ENCODE assay signal across 1 cellular context in genomic region chr14:73785336-73785833, GRCh38.
TF ChIP-seq lines count a peak whose summit lies in the region.

No MANE protein-coding gene starts in this region.

TF ChIP-seq in HEK293, 187 proteins besides CTCF, POLR2A, EP300 and RAD21 (continued from another document and continues in another):
- TF ChIP-seq PRDM2 (tag by site-specific recombination; IDR thresholded peaks at IDR 0.05; ENCODE audit: borderline replicate concordance): no peak
- no peak for TF ChIP-seq ZNF664 (tag by site-specific recombination; IDR thresholded peaks at IDR 0.05)
- no peak for TF ChIP-seq ZNF529 (tag by site-specific recombination; IDR thresholded peaks at IDR 0.05; ENCODE audit: insufficient replicate concordance)
- TF ChIP-seq ZFP37 (tag by site-specific recombination; IDR thresholded peaks at IDR 0.05): no peak
- no peak for TF ChIP-seq ZSCAN4 (tag by site-specific recombination; IDR thresholded peaks at IDR 0.05)
- TF ChIP-seq ZBTB1 (tag by site-specific recombination; IDR thresholded peaks at IDR 0.05): no peak
- TF ChIP-seq ZNF626 (tag by site-specific recombination; IDR thresholded peaks at IDR 0.05): no peak
- TF ChIP-seq ZNF133 (tag by site-specific recombination; IDR thresholded peaks at IDR 0.05): no peak
- TF ChIP-seq SP2 (tag by site-specific recombination; IDR thresholded peaks at IDR 0.05): no peak
- TF ChIP-seq ZSCAN30 (tag by site-specific recombination; IDR thresholded peaks at IDR 0.05): no peak
- no peak for TF ChIP-seq ZNF571 (tag by site-specific recombination; IDR thresholded peaks at IDR 0.05)
- TF ChIP-seq ZNF677 (tag by site-specific recombination; IDR thresholded peaks at IDR 0.05): no peak
- peak; percentile 60 for TF ChIP-seq ZNF660 (tag by site-specific recombination; IDR thresholded peaks at IDR 0.05)
- peak; percentile 88 for TF ChIP-seq PRDM10 (tag by site-specific recombination; IDR thresholded peaks at IDR 0.05)
- TF ChIP-seq EGR2 (tag by site-specific recombination; IDR thresholded peaks at IDR 0.05; ENCODE audit: low read depth): no peak
- TF ChIP-seq ZFP69B (tag by site-specific recombination; IDR thresholded peaks at IDR 0.05): no peak; the same call in 1 of the 2 replicates
- no peak for TF ChIP-seq ZNF391 (tag by site-specific recombination; IDR thresholded peaks at IDR 0.05; ENCODE audit: borderline replicate concordance, low read depth)
- TF ChIP-seq ZEB2 (tag by site-specific recombination; IDR thresholded peaks at IDR 0.05): no peak; the same call in 1 of the 2 replicates
- no peak for TF ChIP-seq ZNF830 (tag by site-specific recombination; IDR thresholded peaks at IDR 0.05; ENCODE audit: low read depth)
- no peak for TF ChIP-seq ZNF645 (tag by site-specific recombination; IDR thresholded peaks at IDR 0.05)
- TF ChIP-seq ZNF121 (tag by site-specific recombination; IDR thresholded peaks at IDR 0.05): no peak
- no peak for TF ChIP-seq ZNF785 (tag by site-specific recombination; IDR thresholded peaks at IDR 0.05)
- TF ChIP-seq ZNF146 (tag by site-specific recombination; IDR thresholded peaks at IDR 0.05): no peak
- no peak for TF ChIP-seq ZNF610 (tag by site-specific recombination; IDR thresholded peaks at IDR 0.05; ENCODE audit: borderline replicate concordance)
- no peak for TF ChIP-seq ZNF112 (tag by site-specific recombination; IDR thresholded peaks at IDR 0.05)
- TF ChIP-seq ZNF184 (tag by site-specific recombination; IDR thresholded peaks at IDR 0.05): no peak
- TF ChIP-seq GLI2 (tag by site-specific recombination; IDR thresholded peaks at IDR 0.05; ENCODE audit: borderline replicate concordance, low read depth): no peak
- no peak for TF ChIP-seq ZNF768 (tag by site-specific recombination; IDR thresholded peaks at IDR 0.05)
- TF ChIP-seq ZBTB48 (tag by site-specific recombination; IDR thresholded peaks at IDR 0.05): peak; percentile 75
- TF ChIP-seq RBAK (tag by site-specific recombination; IDR thresholded peaks at IDR 0.05): no peak
- no peak for TF ChIP-seq ZNF624 (tag by site-specific recombination; IDR thresholded peaks at IDR 0.05)
- no peak for TF ChIP-seq ZNF140 (tag by site-specific recombination; IDR thresholded peaks at IDR 0.05)
- no peak for TF ChIP-seq ZNF174 (tag by site-specific recombination; IDR thresholded peaks at IDR 0.05)
- TF ChIP-seq ZNF16 (tag by site-specific recombination; IDR thresholded peaks at IDR 0.05; ENCODE audit: low read depth): no peak
- TF ChIP-seq ZNF449 (tag by site-specific recombination; IDR thresholded peaks at IDR 0.05): no peak; the same call in 1 of the 2 replicates
- no peak for TF ChIP-seq ZNF48 (tag by site-specific recombination; IDR thresholded peaks at IDR 0.05)
- no peak for TF ChIP-seq ZBTB20 (tag by site-specific recombination; IDR thresholded peaks at IDR 0.05)
- no peak; the same call in 1 of the 2 replicates for TF ChIP-seq ZXDB (tag by site-specific recombination; IDR thresholded peaks at IDR 0.05)
- TF ChIP-seq ZNF792 (tag by site-specific recombination; IDR thresholded peaks at IDR 0.05): no peak
- no peak for TF ChIP-seq ZNF423 (tag by site-specific recombination; IDR thresholded peaks at IDR 0.05)
- TF ChIP-seq ZNF350 (tag by site-specific recombination; IDR thresholded peaks at IDR 0.05): no peak
- TF ChIP-seq ZNF544 (tag by site-specific recombination; IDR thresholded peaks at IDR 0.05): no peak
- TF ChIP-seq ZFHX2 (tag by site-specific recombination; conservative IDR thresholded peaks at IDR 0.05): no peak
- no peak for TF ChIP-seq ZNF398 (tag by site-specific recombination; IDR thresholded peaks at IDR 0.05)
- peak; percentile 89 for TF ChIP-seq ZNF629 (tag by site-specific recombination; IDR thresholded peaks at IDR 0.05)
- no peak for TF ChIP-seq ZNF362 (tag by site-specific recombination; IDR thresholded peaks at IDR 0.05)
- no peak for TF ChIP-seq ZNF701 (tag by site-specific recombination; IDR thresholded peaks at IDR 0.05)
- no peak for TF ChIP-seq ZNF776 (tag by site-specific recombination; IDR thresholded peaks at IDR 0.05; ENCODE audit: borderline replicate concordance)
- no peak for TF ChIP-seq KLF1 (tag by site-specific recombination; IDR thresholded peaks at IDR 0.05)
- TF ChIP-seq FEZF1 (tag by site-specific recombination; IDR thresholded peaks at IDR 0.05): peak; percentile 63
- TF ChIP-seq ZNF274 (IDR thresholded peaks at IDR 0.05; ENCODE audit: low read length): no peak
- no peak for TF ChIP-seq ZNF274 (tag by site-specific recombination; IDR thresholded peaks at IDR 0.05; ENCODE audit: borderline replicate concordance)
- TF ChIP-seq ZNF747 (tag by site-specific recombination; IDR thresholded peaks at IDR 0.05): no peak
